Comparison of ENCODE assay signal across 1 cellular context in the genomic region with DNA sequence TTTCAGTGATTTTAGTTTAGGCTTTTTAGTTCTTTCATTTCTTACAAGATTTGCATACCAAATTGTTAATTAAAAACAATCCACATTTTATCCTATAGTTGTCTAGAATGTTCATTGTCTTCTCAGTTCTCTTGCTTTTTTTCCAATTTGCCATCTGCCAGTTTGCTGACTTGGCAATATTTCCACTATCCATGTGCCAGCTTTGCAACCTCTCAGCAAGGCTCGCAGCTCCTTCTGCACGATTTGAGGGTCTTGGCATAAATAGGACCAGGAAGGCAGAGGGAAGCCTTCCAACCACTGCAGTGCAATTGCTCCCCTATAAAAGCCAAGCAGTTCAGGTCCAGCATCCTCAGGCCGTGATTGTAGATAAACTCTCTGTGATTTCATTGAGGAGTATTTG.
TF ChIP-seq lines count a peak whose summit lies in the region.

No MANE protein-coding gene starts in this region.

TF ChIP-seq in GM23338, 12 proteins besides CTCF, POLR2A, EP300 and RAD21 (continued from another document):
- TF ChIP-seq POLR2AphosphoS5 (IDR thresholded peaks at IDR 0.05; ENCODE audit: low read depth): no peak
